ENCODE assay signal across 12 cellular contexts in the genomic region with DNA sequence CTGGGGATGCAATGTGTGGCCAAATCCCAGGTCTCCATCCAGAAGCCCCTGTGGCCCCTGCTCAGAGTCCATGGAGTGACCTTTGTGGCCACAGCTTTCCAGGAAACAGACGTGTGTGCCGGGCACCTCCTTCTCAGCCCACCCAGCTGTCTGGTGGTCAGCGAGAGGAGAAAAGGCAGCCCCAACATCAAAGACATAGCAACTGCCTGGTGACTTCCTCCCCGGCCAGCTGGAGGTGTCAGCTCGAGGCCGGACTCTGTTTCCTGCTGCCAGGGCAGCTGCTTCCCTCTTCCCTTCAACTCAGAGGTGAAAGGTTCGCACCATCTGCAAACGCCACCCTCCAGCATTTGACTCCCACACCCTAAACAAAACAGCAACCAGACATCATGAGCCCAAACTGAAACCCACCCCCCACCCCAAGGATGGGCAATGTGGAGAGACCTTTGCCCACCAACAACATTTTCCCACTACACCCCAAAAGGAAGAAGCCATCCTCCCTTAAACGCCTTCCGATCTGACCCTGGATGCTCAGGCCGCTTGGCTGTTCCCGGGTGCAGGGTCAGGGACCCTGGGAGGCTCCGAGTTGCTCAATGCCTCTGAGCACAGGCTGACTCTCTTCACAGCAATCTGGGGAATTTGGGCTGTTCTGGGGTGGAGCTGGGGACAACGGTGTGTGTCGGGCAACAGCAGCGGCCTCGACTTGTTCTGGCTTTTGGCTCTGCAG.
DNase-seq lines count a peak whose midpoint lies in the region; ATAC-seq and TF ChIP-seq lines count a peak whose summit lies in the region.
"Had no signal": no experiment of that assay in that cellular context is flagged by ENCODE, and none has a peak within 500 bp of the region (broad histone marks: within the 10 kb centered on the region; RNA-seq: fewer than 3 reads in every experiment).

No MANE protein-coding gene starts in this region.

- no peaks in the 10 kb centered on the region for H3K9me2 ChIP-seq in PC-3 (replicated peaks; ENCODE audit: low read length)

- POLR2A ChIA-PET in PC-3 (lab: Charles Lee; ENCODE audit: unreplicated experiment), result no interaction called here

- no peak for ATAC-seq in PC-3

- H3K27me3 ChIP-seq in PC-3 (ENCODE audit: low read length), result no peaks in the 10 kb centered on the region
- H3K27me3 ChIP-seq in esophagus squamous epithelium, result no peaks in the 10 kb centered on the region
- no peaks in the 10 kb centered on the region for H3K27me3 ChIP-seq in neural progenitor cell
- H3K27me3 ChIP-seq: neutrophil had no signal

- H3F3A ChIP-seq in PC-3 (ENCODE audit: low read length, unreplicated experiment) (no peaks in the 10 kb centered on the region), neural progenitor cell (ENCODE audit: low read depth) (no peaks in the 10 kb centered on the region)

- H3K9ac ChIP-seq in PC-3 (ENCODE audit: low read length), result no peak overlapping the region
- no peak overlapping the region for H3K9ac ChIP-seq in neural progenitor cell

- intact Hi-C loops in PC-3 (cut with micrococcal nuclease), result no loop called here
- intact Hi-C loops in esophagus squamous epithelium (cut with DNase I), result no loop called here

- H3K27ac ChIP-seq in PC-3 (ENCODE audit: low read length) (no peak overlapping the region), esophagus squamous epithelium (peak overlapping the region; percentile 60 to 83 (median 74)), neural progenitor cell (no peak overlapping the region)
- H3K27ac ChIP-seq: neutrophil had no signal

- no peak overlapping the region for H3K4me3 ChIP-seq in PC-3 (ENCODE audit: low read length)
- H3K4me3 ChIP-seq in esophagus squamous epithelium, result no peak overlapping the region
- H3K4me3 ChIP-seq in neural progenitor cell, result no peak overlapping the region

- peak; percentile 84 for DNase-seq in CMK (ENCODE audit: low read depth)
- DNase-seq in PC-3, result peak; percentile 14
- DNase-seq in esophagus squamous epithelium (lab: John Stamatoyannopoulos, UW), result no peak
- no peak for DNase-seq in neural progenitor cell (ENCODE audit: low spot score)
- DNase-seq in activated T-cell treated with anti-CD3 and anti-CD28 coated beads, Interleukin-2, amount 50 U/mL, for 1 hour, result no peak
- no peak for DNase-seq in NCI-H1092 treated with DMSO at 0.1 percent for 48 hours (lab: John Stamatoyannopoulos, UW)
- DNase-seq in RKO (ENCODE audit: low spot score), result no peak
- DNase-seq in DMS 273 treated with DMSO at 0.1 percent for 48 hours (lab: John Stamatoyannopoulos, UW), result no peak
- DNase-seq: activated B cell treated with CpG ODN at 0.5 μM for 24 hours, caudate nucleus, NCI-H1436 had no signal

- H3K79me2 ChIP-seq in PC-3 (ENCODE audit: low read length) (no peaks in the 10 kb centered on the region), neural progenitor cell (ENCODE audit: low read depth) (no peaks in the 10 kb centered on the region)

- no peaks in the 10 kb centered on the region for H3K9me3 Mint-ChIP-seq in neural progenitor cell
- H3K9me3 Mint-ChIP-seq: activated B cell treated with CpG ODN at 0.5 μM for 24 hours had no signal

- 36 to 50% methylated on average over 3 to 7 of the region's 17 CpGs for WGBS in esophagus squamous epithelium, 2 donors

- H3K4me1 Mint-ChIP-seq in neural progenitor cell, result peaks cover 43% of the 10 kb centered on the region

- TF ChIP-seq CTCF in PC-3 (conservative IDR thresholded peaks at IDR 0.05; ENCODE audit: low read depth, low read length) (no peak), esophagus squamous epithelium (IDR thresholded peaks at IDR 0.05) (no peak), neural progenitor cell (IDR thresholded peaks at IDR 0.05) (no peak)

- BruUV-seq in PC-3 (replicated peaks; lab: Mats Ljungman, UMichigan), result no TSS peak

- H4K20me1 ChIP-seq in PC-3 (ENCODE audit: low read length), result no peaks in the 10 kb centered on the region
- H4K20me1 ChIP-seq in neural progenitor cell (ENCODE audit: low read depth), result no peaks in the 10 kb centered on the region

- H3K4me2 ChIP-seq in PC-3 (ENCODE audit: low read length) (no peak overlapping the region), neural progenitor cell (no peak overlapping the region)

- H3K9me3 ChIP-seq in PC-3 (ENCODE audit: low read length), result no peaks in the 10 kb centered on the region
- no peaks in the 10 kb centered on the region for H3K9me3 ChIP-seq in esophagus squamous epithelium
- H3K9me3 ChIP-seq in neural progenitor cell (ENCODE audit: low read depth), result no peaks in the 10 kb centered on the region
- H3K9me3 ChIP-seq: neutrophil had no signal

- H3K27me3 Mint-ChIP-seq in neural progenitor cell (ENCODE audit: insufficient read depth, low read depth), result peaks cover 3% of the 10 kb centered on the region

- H3K4me3 Mint-ChIP-seq in neural progenitor cell, result peak overlapping the region; percentile 46
- H3K4me3 Mint-ChIP-seq: activated B cell treated with CpG ODN at 0.5 μM for 24 hours had no signal

- peak overlapping the region; percentile 97 for H3K27ac Mint-ChIP-seq in neural progenitor cell
- H3K27ac Mint-ChIP-seq: activated B cell treated with CpG ODN at 0.5 μM for 24 hours had no signal

- no peak for TF ChIP-seq POLR2A in esophagus squamous epithelium (IDR thresholded peaks at IDR 0.05)

- H3K36me3 ChIP-seq in PC-3 (ENCODE audit: low read depth, low read length) (no peaks in the 10 kb centered on the region), esophagus squamous epithelium (no peaks in the 10 kb centered on the region), neural progenitor cell (no peaks in the 10 kb centered on the region)
- H3K36me3 ChIP-seq: neutrophil had no signal

- H3K4me1 ChIP-seq in PC-3 (ENCODE audit: insufficient read depth, low read length) (no peaks in the 10 kb centered on the region), esophagus squamous epithelium (peaks cover 20 to 32% (median 30%) of the 10 kb centered on the region in 3 donors), neural progenitor cell (peaks cover 15% of the 10 kb centered on the region)

- no peak overlapping the region for H2AFZ ChIP-seq in PC-3 (ENCODE audit: low read length)
- H2AFZ ChIP-seq in neural progenitor cell (replicated peaks), result peak overlapping the region; percentile 50

- H3K36me3 Mint-ChIP-seq in neural progenitor cell, result no peaks in the 10 kb centered on the region

- CTCF ChIA-PET in PC-3 (lab: Charles Lee), result no interaction called here

Comparison
In these comparisons a context has a peak if more than half of its experiments do, and no peak if none do; other contexts are left out.
1. DNase-seq: peak in CMK (single experiment) and PC-3 (single experiment); none in esophagus squamous epithelium (single experiment), neural progenitor cell (single experiment), activated T-cell treated with anti-CD3 and anti-CD28 coated beads, Interleukin-2, amount 50 U/mL, for 1 hour (single experiment), NCI-H1092 treated with DMSO at 0.1 percent for 48 hours (single experiment), RKO (single experiment) and DMS 273 treated with DMSO at 0.1 percent for 48 hours (single experiment).
2. H3K27ac ChIP-seq: peak in esophagus squamous epithelium (4 of 4); none in PC-3 (single experiment) and neural progenitor cell (single experiment).